ENCODE assay signal across 21 cellular contexts in genomic region chr12:29561736-29562135, GRCh38.
DNase-seq lines count a peak whose midpoint lies in the region; ATAC-seq and TF ChIP-seq lines count a peak whose summit lies in the region.
"Had no signal": no experiment of that assay in that cellular context is flagged by ENCODE, and none has a peak within 500 bp of the region (broad histone marks: within the 10 kb centered on the region; RNA-seq: fewer than 3 reads in every experiment).

No MANE protein-coding gene starts in this region.

- no peak for DNase-seq in heart right ventricle
- no peak for DNase-seq in left cardiac atrium
- no peak for DNase-seq in sciatic nerve (ENCODE audit: low spot score)
- DNase-seq in aorta: no peak
- DNase-seq in T-helper 1 cell: no peak
- no peak for DNase-seq in retina
- no peak for DNase-seq in NCI-H2107 (lab: John Stamatoyannopoulos, UW)
- DNase-seq: activated CD4-positive, alpha-beta T cell treated with anti-CD3 and anti-CD28 coated beads, Interleukin-2, amount 10 ng/mL, durations not matched to agents 24 days and 14 days; activated naive CD8-positive, alpha-beta T cell treated with anti-CD3 and anti-CD28 coated beads, Interleukin-2, amount 10 ng/mL, durations not matched to agents 7 days and 5 days; activated T-cell treated with anti-CD3 and anti-CD28 coated beads, Interleukin-2, amount 50 U/mL, for 1 hour; CD4-positive, CD25-positive, alpha-beta regulatory T cell; hippocampal formation; left lung; NCI-H1092 treated with DMSO at 0.1 percent for 48 hours; nephron progenitor cell; right lobe of liver; SJCRH30; stimulated activated naive B cell treated with anti-CD40 and anti-IgM and Interleukin-4, amounts not matched to agents 10 μg/mL and 1 μg/mL and 100 μg/mL, for 72 hours; T-helper 9 cell had no signal

- H3K4me1 ChIP-seq in heart right ventricle (peaks cover 0 to 72% (median 50%) of the 10 kb centered on the region in 9 donors), gastroesophageal sphincter (peaks cover 3 to 30% (median 9%) of the 10 kb centered on the region in 3 donors), aorta (ENCODE audit: control insufficient read depth in 1 of 2, insufficient read depth in 2 of 2, low read length in 2 of 2) (peaks cover 6 to 13% of the 10 kb centered on the region in 2 donors)

- TF ChIP-seq POLR2A in gastroesophageal sphincter (IDR thresholded peaks at IDR 0.05): no peak

- H3K27me3 ChIP-seq in heart right ventricle (no peaks in the 10 kb centered on the region), gastroesophageal sphincter (no peaks in the 10 kb centered on the region), aorta (ENCODE audit: control insufficient read depth in 1 of 2, insufficient read depth in 2 of 2, low read length in 1 of 2) (no peaks in the 10 kb centered on the region)
- H3K27me3 ChIP-seq: left lung, right lobe of liver, SJCRH30 had no signal

- TF ChIP-seq CTCF in heart right ventricle (IDR thresholded peaks at IDR 0.05) (no peak), gastroesophageal sphincter (IDR thresholded peaks at IDR 0.05) (no peak)

- no peak for TF ChIP-seq EP300 in gastroesophageal sphincter (IDR thresholded peaks at IDR 0.05)

- H3K4me3 ChIP-seq in heart right ventricle (no peak overlapping the region), gastroesophageal sphincter (no peak overlapping the region), aorta (ENCODE audit: low read length in 2 of 2) (no peak overlapping the region)
- H3K4me3 ChIP-seq: left lung, right lobe of liver, SJCRH30 had no signal

- H3K36me3 ChIP-seq in heart right ventricle (peaks cover 0 to 3% (median 0%) of the 10 kb centered on the region in 9 donors), gastroesophageal sphincter (peaks cover 0 to 19% of the 10 kb centered on the region in 2 donors), aorta (ENCODE audit: control insufficient read depth in 1 of 2, insufficient read depth in 2 of 2, low read length in 1 of 2) (no peaks in the 10 kb centered on the region)
- H3K36me3 ChIP-seq: left lung, right lobe of liver had no signal

- H3K27ac ChIP-seq in heart right ventricle (peak overlapping the region in 9 of 10 donors; percentile 51 to 89 (median 74)), gastroesophageal sphincter (peak overlapping the region in 3 of 4 donors; percentile 56 to 74 (median 68)), aorta (ENCODE audit: low read depth in 1 of 2, low read length in 2 of 2) (no peak overlapping the region)
- H3K27ac ChIP-seq: epithelial cell of prostate, SJCRH30 had no signal

- 51 to 59% methylated on average over 2 of the region's 2 CpGs for WGBS in heart right ventricle, 2 donors
- WGBS in gastroesophageal sphincter (ENCODE audit: low coverage in 1 of 2), 2 donors: 33 to 52% methylated on average over 2 of the region's 2 CpGs
- 60 to 74% methylated on average over 2 of the region's 2 CpGs for WGBS in aorta, 2 donors

- ATAC-seq in heart right ventricle (peak in 2 of 8 donors; percentile 40 to 49), left cardiac atrium (no peak), gastroesophageal sphincter (peak; percentile 32), sciatic nerve (peak; percentile 46), aorta (ENCODE audit: low FRiP score) (peak; percentile 16)
- ATAC-seq: stimulated activated naive B cell treated with anti-CD40 and anti-IgM and Interleukin-4, amounts not matched to agents 10 μg/mL and 1 μg/mL and 100 μg/mL, for 72 hours had no signal

- intact Hi-C loops in heart right ventricle (cut with DNase I) (loop anchor here in 3 of 10 donors (5.0 to 10.0 kb wide), 3 partner anchors 163 to 221 kb away; partner anchors contain the start of gene TMTC1 (in 1 of the 3)), left cardiac atrium (cut with DNase I) (loop anchor here in 1 of 2 donors (5.0 kb wide), 1 partner anchor 221 kb away; the partner anchor contains the start of gene TMTC1), sciatic nerve (cut with DNase I) (no loop called here), aorta (cut with DNase I) (no loop called here)

- H3K9me3 ChIP-seq in heart right ventricle: no peaks in the 10 kb centered on the region
- no peaks in the 10 kb centered on the region for H3K9me3 ChIP-seq in gastroesophageal sphincter
- H3K9me3 ChIP-seq in aorta (ENCODE audit: control insufficient read depth, low read length): no peaks in the 10 kb centered on the region
- H3K9me3 ChIP-seq: left lung, right lobe of liver, SJCRH30 had no signal

Comparison
In these comparisons a context has a peak if more than half of its experiments do, and no peak if none do; other contexts are left out.
1. ATAC-seq: peak in gastroesophageal sphincter (single experiment), sciatic nerve (single experiment) and aorta (single experiment); none in left cardiac atrium (0 of 2).
2. H3K27ac ChIP-seq: peak in heart right ventricle (9 of 10) and gastroesophageal sphincter (3 of 4); none in aorta (0 of 2).